8 cellular contexts compared by ENCODE assay signal in the genomic region with DNA sequence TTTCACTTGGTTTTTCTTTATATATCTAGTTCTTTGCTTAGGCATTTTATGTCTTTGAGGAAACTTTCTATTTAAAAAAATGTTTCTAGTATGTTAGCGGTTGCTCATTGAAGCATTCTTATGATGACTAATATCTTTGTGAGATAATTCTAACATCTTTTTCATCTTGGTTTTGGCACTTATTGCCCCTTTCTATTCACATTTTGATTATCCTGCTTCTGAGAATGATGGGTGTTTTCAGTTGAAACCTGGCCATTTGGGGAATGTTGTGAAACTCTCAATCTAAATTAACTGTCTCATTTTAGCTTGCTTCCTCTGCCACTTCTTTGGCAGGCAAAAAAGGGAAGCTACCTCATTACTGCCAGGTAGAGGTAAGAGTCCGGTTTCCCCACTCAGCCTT.
"Had no signal": no experiment of that assay in that cellular context is flagged by ENCODE, and none has a peak within 500 bp of the region (broad histone marks: within the 10 kb centered on the region; RNA-seq: fewer than 3 reads in every experiment).

No MANE protein-coding gene starts in this region.

- H3K4me3 ChIP-seq: K562 had no signal

- H3K36me3 Mint-ChIP-seq: IgD-negative memory B cell had no signal

- FAIRE-seq: HepG2, HTR-8/SVneo, K562 had no signal

- H3K27ac Mint-ChIP-seq: IgD-negative memory B cell had no signal

- H3K4me1 Mint-ChIP-seq: IgD-negative memory B cell had no signal

- ATAC-seq: HepG2, K562 had no signal

- H3K27ac ChIP-seq: HL-60 had no signal

- H3K27me3 Mint-ChIP-seq: IgD-negative memory B cell had no signal

- DNase-seq: IMR-90, KBM-7, KG1 had no signal

- H3K4me3 Mint-ChIP-seq: IgD-negative memory B cell had no signal
